ENCODE assay signal across 12 cellular contexts in genomic region chr12:26287666-26288408, GRCh38.
DNase-seq lines count a peak whose midpoint lies in the region; ATAC-seq and TF ChIP-seq lines count a peak whose summit lies in the region.
"Had no signal": no experiment of that assay in that cellular context is flagged by ENCODE, and none has a peak within 500 bp of the region (broad histone marks: within the 10 kb centered on the region; RNA-seq: fewer than 3 reads in every experiment).

No MANE protein-coding gene starts in this region.

- no peaks in the 10 kb centered on the region for H4K20me1 ChIP-seq in PC-3 (ENCODE audit: low read length)

- no peak overlapping the region for H3K4me3 ChIP-seq in body of pancreas
- H3K4me3 ChIP-seq in stomach: no peak overlapping the region
- no peak overlapping the region for H3K4me3 ChIP-seq in PC-3 (ENCODE audit: low read length)

- no peak overlapping the region for H3K4me2 ChIP-seq in PC-3 (ENCODE audit: low read length)

- intact Hi-C loops in body of pancreas (cut with DNase I): no loop called here
- intact Hi-C loops in stomach (cut with DNase I; ENCODE audit: low total_unique reads): no loop called here
- intact Hi-C loops in PC-3 (cut with micrococcal nuclease): no loop called here

- H3K9me3 Mint-ChIP-seq in activated CD8-positive, alpha-beta memory T cell treated with anti-CD3 and anti-CD28 coated beads, Interleukin-2, amount 10 ng/mL, durations not matched to agents 7 days and 5 days (ENCODE audit: low read depth): no peaks in the 10 kb centered on the region
- H3K9me3 Mint-ChIP-seq: activated T-helper 1 cell treated with anti-CD3 and anti-CD28 coated beads, Interleukin-12 subunit alpha, Interleukin-12 subunit beta, Interleukin-2, Interleukin-4 antibody, amounts not matched to agents 30 ng/mL and 10 ng/mL and 1 ng/mL, durations not matched to agents 14 hours and 24 hours and 36 hours had no signal

- H3K27me3 ChIP-seq in body of pancreas (no peaks in the 10 kb centered on the region), stomach (no peaks in the 10 kb centered on the region), PC-3 (ENCODE audit: low read length) (no peaks in the 10 kb centered on the region)
- H3K27me3 ChIP-seq: neutrophil had no signal

- H3K36me3 Mint-ChIP-seq in activated CD8-positive, alpha-beta memory T cell treated with anti-CD3 and anti-CD28 coated beads, Interleukin-2, amount 10 ng/mL, durations not matched to agents 7 days and 5 days: no peaks in the 10 kb centered on the region

- peaks cover 22% of the 10 kb centered on the region for H3K4me1 ChIP-seq in body of pancreas
- H3K4me1 ChIP-seq in stomach: peaks cover 0 to 8% (median 6%) of the 10 kb centered on the region in 4 donors
- peaks cover 6% of the 10 kb centered on the region for H3K4me1 ChIP-seq in PC-3 (ENCODE audit: insufficient read depth, low read length)

- no TSS peak for BruUV-seq in PC-3 (replicated peaks; lab: Mats Ljungman, UMichigan)

- WGBS in body of pancreas, 2 donors: 49 to 50% methylated on average over 14 of the region's 14 CpGs
- WGBS in stomach, 5 donors: 61 to 79% (median 71%) methylated on average over 14 of the region's 14 CpGs

- TF ChIP-seq EP300 in stomach (IDR thresholded peaks at IDR 0.05): no peak

- no peak overlapping the region for H3K27ac Mint-ChIP-seq in activated CD8-positive, alpha-beta memory T cell treated with anti-CD3 and anti-CD28 coated beads, Interleukin-2, amount 10 ng/mL, durations not matched to agents 7 days and 5 days
- H3K27ac Mint-ChIP-seq: activated T-helper 1 cell treated with anti-CD3 and anti-CD28 coated beads, Interleukin-12 subunit alpha, Interleukin-12 subunit beta, Interleukin-2, Interleukin-4 antibody, amounts not matched to agents 30 ng/mL and 10 ng/mL and 1 ng/mL, durations not matched to agents 14 hours and 24 hours and 36 hours had no signal

- POLR2A ChIA-PET in PC-3 (lab: Charles Lee; ENCODE audit: unreplicated experiment): no interaction called here

- H3F3A ChIP-seq in PC-3 (ENCODE audit: low read length, unreplicated experiment): no peaks in the 10 kb centered on the region

- TF ChIP-seq POLR2A in body of pancreas (IDR thresholded peaks at IDR 0.05) (peak in 2 of 3 donors; percentile 10 to 25), stomach (IDR thresholded peaks at IDR 0.05) (no peak)

- peaks cover 2% of the 10 kb centered on the region for H3K4me1 Mint-ChIP-seq in activated CD8-positive, alpha-beta memory T cell treated with anti-CD3 and anti-CD28 coated beads, Interleukin-2, amount 10 ng/mL, durations not matched to agents 7 days and 5 days

- TF ChIP-seq CTCF in body of pancreas (IDR thresholded peaks at IDR 0.05) (no peak), stomach (IDR thresholded peaks at IDR 0.05) (no peak), PC-3 (conservative IDR thresholded peaks at IDR 0.05; ENCODE audit: low read depth, low read length) (no peak)

- H3K27me3 Mint-ChIP-seq in activated CD8-positive, alpha-beta memory T cell treated with anti-CD3 and anti-CD28 coated beads, Interleukin-2, amount 10 ng/mL, durations not matched to agents 7 days and 5 days: peaks cover 8% of the 10 kb centered on the region

- H3K27ac ChIP-seq in body of pancreas: peak overlapping the region; percentile 42 to 86 (median 66)
- H3K27ac ChIP-seq in stomach: no peak overlapping the region
- no peak overlapping the region for H3K27ac ChIP-seq in PC-3 (ENCODE audit: low read length)
- H3K27ac ChIP-seq: neutrophil had no signal

- CTCF ChIA-PET in PC-3 (lab: Charles Lee): no interaction called here
- CTCF ChIA-PET in activated CD8-positive, alpha-beta memory T cell treated with anti-CD3 and anti-CD28 coated beads, Interleukin-2, amount 10 ng/mL, durations not matched to agents 7 days and 5 days (lab: Charles Lee): interaction anchor here (1.6 kb wide), 1 partner anchor 9 kb away, joined by 4 read pairs; no protein-coding TSS in a partner anchor

- peak; percentile 50 for ATAC-seq in HG02981 (IDR thresholded peaks at IDR 0.05; ENCODE audit: unreplicated experiment)
- peak; percentile 94 for ATAC-seq in body of pancreas
- ATAC-seq in PC-3: no peak
- ATAC-seq in activated CD8-positive, alpha-beta memory T cell treated with anti-CD3 and anti-CD28 coated beads, Interleukin-2, amount 10 ng/mL, durations not matched to agents 7 days and 5 days: no peak

- no peaks in the 10 kb centered on the region for H3K9me2 ChIP-seq in PC-3 (replicated peaks; ENCODE audit: low read length)

- H3K79me2 ChIP-seq in PC-3 (ENCODE audit: low read length): no peaks in the 10 kb centered on the region

- no peaks in the 10 kb centered on the region for H3K9me3 ChIP-seq in body of pancreas
- H3K9me3 ChIP-seq in stomach: peaks cover 0 to 8% (median 0%) of the 10 kb centered on the region in 4 donors
- H3K9me3 ChIP-seq in PC-3 (ENCODE audit: low read length): no peaks in the 10 kb centered on the region
- H3K9me3 ChIP-seq: neutrophil had no signal

- no peak overlapping the region for H3K4me3 Mint-ChIP-seq in activated CD8-positive, alpha-beta memory T cell treated with anti-CD3 and anti-CD28 coated beads, Interleukin-2, amount 10 ng/mL, durations not matched to agents 7 days and 5 days
- H3K4me3 Mint-ChIP-seq: activated T-helper 1 cell treated with anti-CD3 and anti-CD28 coated beads, Interleukin-12 subunit alpha, Interleukin-12 subunit beta, Interleukin-2, Interleukin-4 antibody, amounts not matched to agents 30 ng/mL and 10 ng/mL and 1 ng/mL, durations not matched to agents 14 hours and 24 hours and 36 hours had no signal

- H3K9ac ChIP-seq in PC-3 (ENCODE audit: low read length): no peak overlapping the region

- H2AFZ ChIP-seq in PC-3 (ENCODE audit: low read length): no peak overlapping the region

- H3K36me3 ChIP-seq in body of pancreas (replicated peaks in 1 of 2; ENCODE audit: insufficient read depth in 1 of 2, low read depth in 2 of 2) (no peaks in the 10 kb centered on the region), stomach (no peaks in the 10 kb centered on the region), PC-3 (ENCODE audit: low read depth, low read length) (no peaks in the 10 kb centered on the region)
- H3K36me3 ChIP-seq: neutrophil had no signal

- DNase-seq in body of pancreas (peak; percentile 49 to 80 (median 74)), iris pigment epithelial cell (ENCODE audit: low read depth) (peak; percentile 23), stomach (peak; percentile 40), NCI-H2227 treated with DMSO at 0.1 percent for 48 hours (lab: John Stamatoyannopoulos, UW) (no peak), PC-3 (no peak)
- no peak for DNase-seq in stimulated activated CD4-positive, alpha-beta T cell treated with anti-CD3 and anti-CD28 coated beads, Interleukin-4, amount 100 ng/mL, for 4 hours
- no peak for DNase-seq in activated CD8-positive, alpha-beta memory T cell treated with anti-CD3 and anti-CD28 coated beads, Interleukin-2, amount 10 ng/mL, durations not matched to agents 7 days and 5 days
- DNase-seq: cortex of kidney, NCI-H1092 had no signal

Comparison
In these comparisons a context has a peak if more than half of its experiments do, and no peak if none do; other contexts are left out.
1. ATAC-seq: peak in HG02981 (single experiment) and body of pancreas (single experiment); none in PC-3 (single experiment) and activated CD8-positive, alpha-beta memory T cell treated with anti-CD3 and anti-CD28 coated beads, Interleukin-2, amount 10 ng/mL, durations not matched to agents 7 days and 5 days (single experiment).
2. DNase-seq: peak in body of pancreas (4 of 4), iris pigment epithelial cell (single experiment) and stomach (single experiment); none in NCI-H2227 treated with DMSO at 0.1 percent for 48 hours (single experiment), stimulated activated CD4-positive, alpha-beta T cell treated with anti-CD3 and anti-CD28 coated beads, Interleukin-4, amount 100 ng/mL, for 4 hours (0 of 2), PC-3 (single experiment) and activated CD8-positive, alpha-beta memory T cell treated with anti-CD3 and anti-CD28 coated beads, Interleukin-2, amount 10 ng/mL, durations not matched to agents 7 days and 5 days (single experiment).
3. H3K27ac ChIP-seq: peak in body of pancreas (4 of 4); none in stomach (0 of 5) and PC-3 (single experiment).
4. POLR2A ChIP-seq: peak in body of pancreas (2 of 3); none in stomach (0 of 4).